8 cellular contexts compared by ENCODE assay signal in the genomic region with DNA sequence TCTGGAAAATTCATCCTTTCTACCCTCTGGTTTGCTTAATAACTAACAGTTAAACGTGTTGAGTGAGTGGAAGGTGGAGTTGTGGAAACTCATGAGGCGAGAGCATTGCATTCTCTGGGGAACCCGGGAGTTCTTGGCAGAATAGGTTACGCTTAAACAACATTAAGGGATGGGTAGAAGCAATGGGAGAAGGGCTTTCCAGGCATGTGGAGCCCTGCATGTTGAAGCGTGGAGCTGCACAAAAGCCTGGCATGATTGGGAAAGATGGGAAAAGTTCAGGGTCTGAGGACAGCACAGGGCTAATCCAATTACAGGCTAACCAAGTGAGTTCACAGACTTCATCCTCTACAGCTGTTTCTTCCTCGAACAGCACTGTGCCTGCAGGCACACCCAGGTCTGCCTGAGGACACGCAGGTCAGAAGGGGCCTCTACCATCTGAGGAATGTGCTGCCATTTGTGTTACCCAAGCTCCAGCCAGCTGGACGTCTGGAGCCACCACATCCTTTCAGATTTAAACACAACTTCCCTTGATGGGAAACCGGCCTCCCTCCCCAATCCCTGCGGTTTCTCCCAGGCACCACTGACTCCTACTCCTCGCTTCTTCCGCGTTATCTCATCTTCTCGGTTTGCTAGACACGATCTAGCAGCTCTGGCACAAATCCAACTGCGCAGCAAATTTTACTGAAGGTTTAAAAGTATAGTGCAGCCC.
DNase-seq lines count a peak whose midpoint lies in the region; ATAC-seq and TF ChIP-seq lines count a peak whose summit lies in the region.

No MANE protein-coding gene starts in this region.

- H3K4me3 ChIP-seq in left lung (no peak overlapping the region), tibial nerve (peak overlapping the region in 1 of 4 donors; percentile 13)

- ATAC-seq in left lung (peak; percentile 69), GM19452 (IDR thresholded peaks at IDR 0.05; ENCODE audit: unreplicated experiment) (no peak), HG03354 (IDR thresholded peaks at IDR 0.05; ENCODE audit: poor library complexity, severe bottlenecking, unreplicated experiment) (no peak), GM19455 (IDR thresholded peaks at IDR 0.05; ENCODE audit: unreplicated experiment) (no peak)

- peaks cover 7 to 32% of the 10 kb centered on the region in 2 donors for H3K4me1 ChIP-seq in left lung
- peaks cover 0 to 36% (median 11%) of the 10 kb centered on the region in 4 donors for H3K4me1 ChIP-seq in tibial nerve

- DNase-seq in M059J (ENCODE audit: low read depth) = peak; percentile 90
- peak; percentile 78 for DNase-seq in left lung
- peak; percentile 31 to 47 for DNase-seq in tibial nerve (ENCODE audit: low spot score in 2 of 2)
- no peak for DNase-seq in activated T-helper 1 cell treated with anti-CD3 and anti-CD28 coated beads, Interleukin-12 subunit alpha, Interleukin-12 subunit beta, Interleukin-2, Interleukin-4 antibody, amounts not matched to agents 30 ng/mL and 10 ng/mL and 1 ng/mL, durations not matched to agents 14 hours and 24 hours and 36 hours (ENCODE audit: low spot score)

- H3K4me1 Mint-ChIP-seq in activated T-helper 1 cell treated with anti-CD3 and anti-CD28 coated beads, Interleukin-12 subunit alpha, Interleukin-12 subunit beta, Interleukin-2, Interleukin-4 antibody, amounts not matched to agents 30 ng/mL and 10 ng/mL and 1 ng/mL, durations not matched to agents 14 hours and 24 hours and 36 hours (ENCODE audit: low read depth) = no peaks in the 10 kb centered on the region

- H3K27me3 Mint-ChIP-seq in activated T-helper 1 cell treated with anti-CD3 and anti-CD28 coated beads, Interleukin-12 subunit alpha, Interleukin-12 subunit beta, Interleukin-2, Interleukin-4 antibody, amounts not matched to agents 30 ng/mL and 10 ng/mL and 1 ng/mL, durations not matched to agents 14 hours and 24 hours and 36 hours (ENCODE audit: insufficient read depth) = peaks cover 30% of the 10 kb centered on the region

- H3K36me3 Mint-ChIP-seq in activated T-helper 1 cell treated with anti-CD3 and anti-CD28 coated beads, Interleukin-12 subunit alpha, Interleukin-12 subunit beta, Interleukin-2, Interleukin-4 antibody, amounts not matched to agents 30 ng/mL and 10 ng/mL and 1 ng/mL, durations not matched to agents 14 hours and 24 hours and 36 hours (ENCODE audit: low read depth) = no peaks in the 10 kb centered on the region

- intact Hi-C loops in left lung (cut with DNase I) = no loop called here
- intact Hi-C loops in activated T-helper 1 cell treated with anti-CD3 and anti-CD28 coated beads, Interleukin-12 subunit alpha, Interleukin-12 subunit beta, Interleukin-2, Interleukin-4 antibody, amounts not matched to agents 30 ng/mL and 10 ng/mL and 1 ng/mL, durations not matched to agents 14 hours and 24 hours and 36 hours (cut with micrococcal nuclease) = no loop called here

- H3K27ac Mint-ChIP-seq in activated T-helper 1 cell treated with anti-CD3 and anti-CD28 coated beads, Interleukin-12 subunit alpha, Interleukin-12 subunit beta, Interleukin-2, Interleukin-4 antibody, amounts not matched to agents 30 ng/mL and 10 ng/mL and 1 ng/mL, durations not matched to agents 14 hours and 24 hours and 36 hours = no peak overlapping the region

- H3K36me3 ChIP-seq in left lung (no peaks in the 10 kb centered on the region), tibial nerve (peaks cover 0 to 18% (median 0%) of the 10 kb centered on the region in 3 donors)

- H3K27me3 ChIP-seq in left lung = no peaks in the 10 kb centered on the region
- no peaks in the 10 kb centered on the region for H3K27me3 ChIP-seq in tibial nerve

- no peak for TF ChIP-seq POLR2A in tibial nerve (IDR thresholded peaks at IDR 0.05)

- 45 to 55% methylated on average over 16 of the region's 16 CpGs for WGBS in tibial nerve, 2 donors

- H3K27ac ChIP-seq in cingulate gyrus (ENCODE audit: low read depth, low read length) = peak overlapping the region; percentile 65
- peak overlapping the region; percentile 87 to 94 for H3K27ac ChIP-seq in left lung
- peak overlapping the region; percentile 44 to 91 (median 84) for H3K27ac ChIP-seq in tibial nerve

- TF ChIP-seq EP300 in tibial nerve (IDR thresholded peaks at IDR 0.05) = peak in 1 of 2 donors; percentile 70

- H3K9me3 ChIP-seq in left lung = no peaks in the 10 kb centered on the region
- H3K9me3 ChIP-seq in tibial nerve = no peaks in the 10 kb centered on the region

- H3K9me3 Mint-ChIP-seq in activated T-helper 1 cell treated with anti-CD3 and anti-CD28 coated beads, Interleukin-12 subunit alpha, Interleukin-12 subunit beta, Interleukin-2, Interleukin-4 antibody, amounts not matched to agents 30 ng/mL and 10 ng/mL and 1 ng/mL, durations not matched to agents 14 hours and 24 hours and 36 hours = no peaks in the 10 kb centered on the region

- TF ChIP-seq CTCF in left lung (IDR thresholded peaks at IDR 0.05) = no peak
- TF ChIP-seq CTCF in tibial nerve (IDR thresholded peaks at IDR 0.05) = no peak

- H3K4me3 Mint-ChIP-seq in activated T-helper 1 cell treated with anti-CD3 and anti-CD28 coated beads, Interleukin-12 subunit alpha, Interleukin-12 subunit beta, Interleukin-2, Interleukin-4 antibody, amounts not matched to agents 30 ng/mL and 10 ng/mL and 1 ng/mL, durations not matched to agents 14 hours and 24 hours and 36 hours = no peak overlapping the region
